10 cellular contexts compared by ENCODE assay signal in the genomic region with DNA sequence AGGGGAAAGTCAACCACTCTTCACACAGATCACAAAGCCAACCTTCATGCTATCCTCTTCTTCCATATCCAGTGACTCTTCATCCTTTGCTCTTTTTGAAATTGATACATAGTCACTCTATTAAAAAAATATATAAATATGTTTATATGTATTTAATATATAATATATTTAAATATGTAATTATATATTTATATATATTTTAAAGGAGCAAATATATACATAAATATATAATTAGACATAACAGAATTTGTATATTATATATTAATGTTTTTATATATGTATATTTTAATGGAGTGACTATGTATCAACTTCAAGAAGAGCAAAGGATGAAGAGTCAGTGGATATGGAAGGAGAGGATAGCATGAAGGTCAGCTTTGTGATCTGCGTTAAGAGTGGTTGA.
"Had no signal": no experiment of that assay in that cellular context is flagged by ENCODE, and none has a peak within 500 bp of the region (broad histone marks: within the 10 kb centered on the region; RNA-seq: fewer than 3 reads in every experiment).

No MANE protein-coding gene starts in this region.

- FAIRE-seq: HepG2 had no signal

- H3K36me3 Mint-ChIP-seq: IgD-negative memory B cell had no signal

- H3K4me3 Mint-ChIP-seq: HFFc6, IgD-negative memory B cell had no signal

- H3K27ac ChIP-seq: GM23248, HL-60 had no signal

- H3K27me3 Mint-ChIP-seq: IgD-negative memory B cell had no signal

- ATAC-seq: HCT116, HepG2 had no signal

- H3K36me3 ChIP-seq: HAP-1 had no signal

- H3K9me3 ChIP-seq: HAP-1 had no signal

- H3K4me3 ChIP-seq: GM23248, HAP-1 had no signal

- DNase-seq: GM23248, GOT3, H7, HFFc6, KBM-7 had no signal

- H3K4me1 Mint-ChIP-seq: IgD-negative memory B cell had no signal

- H3K27ac Mint-ChIP-seq: HFFc6, IgD-negative memory B cell had no signal

- H3K4me1 ChIP-seq: HAP-1 had no signal
